1 cellular context compared by ENCODE assay signal in genomic region chr15:90893175-90894090, GRCh38.
TF ChIP-seq lines count a peak whose summit lies in the region.

No MANE protein-coding gene starts in this region.

TF ChIP-seq in HepG2, 621 proteins besides CTCF, POLR2A, EP300 and RAD21 (continued from another document and continues in another):
- TF ChIP-seq, protein P1, sequence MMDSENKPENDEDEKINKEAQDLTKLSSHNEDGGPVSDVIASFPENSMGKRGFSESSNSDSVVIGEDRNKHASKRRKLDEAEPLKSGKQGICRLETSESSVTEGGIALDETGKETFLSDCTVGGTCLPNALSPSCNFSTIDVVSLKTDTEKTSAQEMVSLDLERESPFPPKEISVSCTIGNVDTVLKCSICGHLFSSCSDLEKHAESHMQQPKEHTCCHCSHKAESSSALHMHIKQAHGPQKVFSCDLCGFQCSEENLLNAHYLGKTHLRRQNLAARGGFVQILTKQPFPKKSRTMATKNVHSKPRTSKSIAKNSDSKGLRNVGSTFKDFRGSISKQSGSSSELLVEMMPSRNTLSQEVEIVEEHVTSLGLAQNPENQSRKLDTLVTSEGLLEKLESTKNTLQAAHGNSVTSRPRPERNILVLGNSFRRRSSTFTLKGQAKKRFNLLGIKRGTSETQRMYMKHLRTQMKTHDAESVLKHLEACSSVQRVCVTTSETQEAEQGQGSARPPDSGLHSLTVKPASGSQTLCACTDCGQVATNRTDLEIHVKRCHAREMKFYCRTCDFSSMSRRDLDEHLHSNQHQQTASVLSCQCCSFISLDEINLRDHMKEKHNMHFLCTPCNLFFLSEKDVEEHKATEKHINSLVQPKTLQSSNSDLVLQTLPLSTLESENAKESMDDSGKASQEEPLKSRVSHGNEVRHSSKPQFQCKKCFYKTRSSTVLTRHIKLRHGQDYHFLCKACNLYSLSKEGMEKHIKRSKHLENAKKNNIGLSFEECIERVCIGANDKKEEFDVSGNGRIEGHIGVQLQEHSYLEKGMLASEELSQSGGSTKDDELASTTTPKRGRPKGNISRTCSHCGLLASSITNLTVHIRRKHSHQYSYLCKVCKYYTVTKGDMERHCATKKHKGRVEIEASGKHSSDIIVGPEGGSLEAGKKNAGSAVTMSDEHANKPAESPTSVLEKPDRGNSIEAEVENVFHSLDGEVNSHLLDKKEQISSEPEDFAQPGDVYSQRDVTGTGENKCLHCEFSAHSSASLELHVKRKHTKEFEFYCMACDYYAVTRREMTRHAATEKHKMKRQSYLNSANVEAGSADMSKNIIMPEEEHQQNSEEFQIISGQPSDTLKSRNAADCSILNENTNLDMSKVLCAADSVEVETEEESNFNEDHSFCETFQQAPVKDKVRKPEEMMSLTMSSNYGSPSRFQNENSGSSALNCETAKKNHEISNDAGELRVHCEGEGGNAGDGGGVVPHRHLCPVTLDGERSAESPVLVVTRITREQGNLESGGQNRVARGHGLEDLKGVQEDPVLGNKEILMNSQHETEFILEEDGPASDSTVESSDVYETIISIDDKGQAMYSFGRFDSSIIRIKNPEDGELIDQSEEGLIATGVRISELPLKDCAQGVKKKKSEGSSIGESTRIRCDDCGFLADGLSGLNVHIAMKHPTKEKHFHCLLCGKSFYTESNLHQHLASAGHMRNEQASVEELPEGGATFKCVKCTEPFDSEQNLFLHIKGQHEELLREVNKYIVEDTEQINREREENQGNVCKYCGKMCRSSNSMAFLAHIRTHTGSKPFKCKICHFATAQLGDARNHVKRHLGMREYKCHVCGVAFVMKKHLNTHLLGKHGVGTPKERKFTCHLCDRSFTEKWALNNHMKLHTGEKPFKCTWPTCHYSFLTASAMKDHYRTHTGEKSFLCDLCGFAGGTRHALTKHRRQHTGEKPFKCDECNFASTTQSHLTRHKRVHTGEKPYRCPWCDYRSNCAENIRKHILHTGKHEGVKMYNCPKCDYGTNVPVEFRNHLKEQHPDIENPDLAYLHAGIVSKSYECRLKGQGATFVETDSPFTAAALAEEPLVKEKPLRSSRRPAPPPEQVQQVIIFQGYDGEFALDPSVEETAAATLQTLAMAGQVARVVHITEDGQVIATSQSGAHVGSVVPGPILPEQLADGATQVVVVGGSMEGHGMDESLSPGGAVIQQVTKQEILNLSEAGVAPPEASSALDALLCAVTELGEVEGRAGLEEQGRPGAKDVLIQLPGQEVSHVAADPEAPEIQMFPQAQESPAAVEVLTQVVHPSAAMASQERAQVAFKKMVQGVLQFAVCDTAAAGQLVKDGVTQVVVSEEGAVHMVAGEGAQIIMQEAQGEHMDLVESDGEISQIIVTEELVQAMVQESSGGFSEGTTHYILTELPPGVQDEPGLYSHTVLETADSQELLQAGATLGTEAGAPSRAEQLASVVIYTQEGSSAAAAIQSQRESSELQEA (CRISPR knock-in tag; IDR thresholded peaks at IDR 0.05; ENCODE audit: not compliant biosample characterization), result no peak
- TF ChIP-seq ZNF3 (CRISPR knock-in tag; IDR thresholded peaks at IDR 0.05) (no peak), NFATC3 (CRISPR knock-in tag; IDR thresholded peaks at IDR 0.05) (no peak), ZNF678 (CRISPR knock-in tag; IDR thresholded peaks at IDR 0.05) (no peak), POGZ (CRISPR knock-in tag; IDR thresholded peaks at IDR 0.05) (peak; percentile 65), ZNF34 (CRISPR knock-in tag; IDR thresholded peaks at IDR 0.05; ENCODE audit: borderline replicate concordance) (no peak), FOXM1 (CRISPR knock-in tag; IDR thresholded peaks at IDR 0.05) (no peak), ZNF354B (CRISPR knock-in tag; IDR thresholded peaks at IDR 0.05) (no peak), AKAP8 (CRISPR knock-in tag; IDR thresholded peaks at IDR 0.05) (no peak), ZNF782 (CRISPR knock-in tag; IDR thresholded peaks at IDR 0.05; ENCODE audit: borderline replicate concordance) (no peak), ZNF496 (CRISPR knock-in tag; IDR thresholded peaks at IDR 0.05; ENCODE audit: insufficient replicate concordance) (no peak), ZNF670 (CRISPR knock-in tag; IDR thresholded peaks at IDR 0.05; ENCODE audit: borderline replicate concordance) (no peak), EHMT2 (IDR thresholded peaks at IDR 0.05; ENCODE audit: borderline replicate concordance, low read depth, low read length) (no peak), KLF15 (CRISPR knock-in tag; IDR thresholded peaks at IDR 0.05; ENCODE audit: borderline replicate concordance) (no peak), ZBED4 (CRISPR knock-in tag; IDR thresholded peaks at IDR 0.05; ENCODE audit: borderline replicate concordance) (no peak), TAF15 (IDR thresholded peaks at IDR 0.05; ENCODE audit: low read depth, low read length, poor library complexity, severe bottlenecking) (no peak), FOXA3 (CRISPR knock-in tag; IDR thresholded peaks at IDR 0.05) (0 out of 2 replicates have a peak, but pooled peaks have one; percentile 11), KMT2B (CRISPR knock-in tag; IDR thresholded peaks at IDR 0.05) (no peak; the same call in 1 of the 2 replicates), ZBTB44 (CRISPR knock-in tag; IDR thresholded peaks at IDR 0.05) (no peak), YEATS4 (CRISPR knock-in tag; IDR thresholded peaks at IDR 0.05; ENCODE audit: borderline replicate concordance) (peak; percentile 55; the same call in 1 of the 2 replicates), JUND (CRISPR knock-in tag; IDR thresholded peaks at IDR 0.05) (no peak), GATAD1 (CRISPR knock-in tag; IDR thresholded peaks at IDR 0.05) (peak; percentile 89), NCOA2 (CRISPR knock-in tag; IDR thresholded peaks at IDR 0.05) (no peak), ZNF550 (CRISPR knock-in tag; IDR thresholded peaks at IDR 0.05; ENCODE audit: borderline replicate concordance) (no peak), SNAI1 (CRISPR knock-in tag; IDR thresholded peaks at IDR 0.05; ENCODE audit: borderline replicate concordance) (no peak), TEAD3 (CRISPR knock-in tag; optimal IDR thresholded peaks at IDR 0.05; ENCODE audit: borderline replicate concordance) (peak; percentile 6), PRMT3 (CRISPR knock-in tag; IDR thresholded peaks at IDR 0.05; ENCODE audit: borderline replicate concordance, low read depth) (no peak), IRX3 (CRISPR knock-in tag; IDR thresholded peaks at IDR 0.05; ENCODE audit: borderline replicate concordance, low read depth) (no peak), ZNF569 (CRISPR knock-in tag; IDR thresholded peaks at IDR 0.05; ENCODE audit: borderline replicate concordance) (no peak), SP1 (IDR thresholded peaks at IDR 0.05) (no peak), SP1 (CRISPR knock-in tag; IDR thresholded peaks at IDR 0.05) (no peak), CREB3 (CRISPR knock-in tag; IDR thresholded peaks at IDR 0.05) (no peak)
- TF ChIP-seq, protein P2, sequence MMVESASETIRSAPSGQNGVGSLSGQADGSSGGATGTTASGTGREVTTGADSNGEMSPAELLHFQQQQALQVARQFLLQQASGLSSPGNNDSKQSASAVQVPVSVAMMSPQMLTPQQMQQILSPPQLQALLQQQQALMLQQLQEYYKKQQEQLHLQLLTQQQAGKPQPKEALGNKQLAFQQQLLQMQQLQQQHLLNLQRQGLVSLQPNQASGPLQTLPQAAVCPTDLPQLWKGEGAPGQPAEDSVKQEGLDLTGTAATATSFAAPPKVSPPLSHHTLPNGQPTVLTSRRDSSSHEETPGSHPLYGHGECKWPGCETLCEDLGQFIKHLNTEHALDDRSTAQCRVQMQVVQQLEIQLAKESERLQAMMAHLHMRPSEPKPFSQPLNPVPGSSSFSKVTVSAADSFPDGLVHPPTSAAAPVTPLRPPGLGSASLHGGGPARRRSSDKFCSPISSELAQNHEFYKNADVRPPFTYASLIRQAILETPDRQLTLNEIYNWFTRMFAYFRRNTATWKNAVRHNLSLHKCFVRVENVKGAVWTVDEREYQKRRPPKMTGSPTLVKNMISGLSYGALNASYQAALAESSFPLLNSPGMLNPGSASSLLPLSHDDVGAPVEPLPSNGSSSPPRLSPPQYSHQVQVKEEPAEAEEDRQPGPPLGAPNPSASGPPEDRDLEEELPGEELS (CRISPR knock-in tag; IDR thresholded peaks at IDR 0.05), result no peak
- TF ChIP-seq, protein P3, sequence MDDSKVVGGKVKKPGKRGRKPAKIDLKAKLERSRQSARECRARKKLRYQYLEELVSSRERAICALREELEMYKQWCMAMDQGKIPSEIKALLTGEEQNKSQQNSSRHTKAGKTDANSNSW (CRISPR knock-in tag; IDR thresholded peaks at IDR 0.05; ENCODE audit: borderline replicate concordance), result no peak
- TF ChIP-seq, protein P4, sequence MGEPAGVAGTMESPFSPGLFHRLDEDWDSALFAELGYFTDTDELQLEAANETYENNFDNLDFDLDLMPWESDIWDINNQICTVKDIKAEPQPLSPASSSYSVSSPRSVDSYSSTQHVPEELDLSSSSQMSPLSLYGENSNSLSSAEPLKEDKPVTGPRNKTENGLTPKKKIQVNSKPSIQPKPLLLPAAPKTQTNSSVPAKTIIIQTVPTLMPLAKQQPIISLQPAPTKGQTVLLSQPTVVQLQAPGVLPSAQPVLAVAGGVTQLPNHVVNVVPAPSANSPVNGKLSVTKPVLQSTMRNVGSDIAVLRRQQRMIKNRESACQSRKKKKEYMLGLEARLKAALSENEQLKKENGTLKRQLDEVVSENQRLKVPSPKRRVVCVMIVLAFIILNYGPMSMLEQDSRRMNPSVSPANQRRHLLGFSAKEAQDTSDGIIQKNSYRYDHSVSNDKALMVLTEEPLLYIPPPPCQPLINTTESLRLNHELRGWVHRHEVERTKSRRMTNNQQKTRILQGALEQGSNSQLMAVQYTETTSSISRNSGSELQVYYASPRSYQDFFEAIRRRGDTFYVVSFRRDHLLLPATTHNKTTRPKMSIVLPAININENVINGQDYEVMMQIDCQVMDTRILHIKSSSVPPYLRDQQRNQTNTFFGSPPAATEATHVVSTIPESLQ (CRISPR knock-in tag; conservative IDR thresholded peaks at IDR 0.05), result no peak
- TF ChIP-seq, protein P5, sequence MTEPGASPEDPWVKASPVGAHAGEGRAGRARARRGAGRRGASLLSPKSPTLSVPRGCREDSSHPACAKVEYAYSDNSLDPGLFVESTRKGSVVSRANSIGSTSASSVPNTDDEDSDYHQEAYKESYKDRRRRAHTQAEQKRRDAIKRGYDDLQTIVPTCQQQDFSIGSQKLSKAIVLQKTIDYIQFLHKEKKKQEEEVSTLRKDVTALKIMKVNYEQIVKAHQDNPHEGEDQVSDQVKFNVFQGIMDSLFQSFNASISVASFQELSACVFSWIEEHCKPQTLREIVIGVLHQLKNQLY (CRISPR knock-in tag; IDR thresholded peaks at IDR 0.05), result no peak
- TF ChIP-seq, protein P6, sequence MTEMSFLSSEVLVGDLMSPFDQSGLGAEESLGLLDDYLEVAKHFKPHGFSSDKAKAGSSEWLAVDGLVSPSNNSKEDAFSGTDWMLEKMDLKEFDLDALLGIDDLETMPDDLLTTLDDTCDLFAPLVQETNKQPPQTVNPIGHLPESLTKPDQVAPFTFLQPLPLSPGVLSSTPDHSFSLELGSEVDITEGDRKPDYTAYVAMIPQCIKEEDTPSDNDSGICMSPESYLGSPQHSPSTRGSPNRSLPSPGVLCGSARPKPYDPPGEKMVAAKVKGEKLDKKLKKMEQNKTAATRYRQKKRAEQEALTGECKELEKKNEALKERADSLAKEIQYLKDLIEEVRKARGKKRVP (CRISPR knock-in tag; IDR thresholded peaks at IDR 0.05), result no peak
